Comparison of ENCODE assay signal across 27 cellular contexts in the genomic region with DNA sequence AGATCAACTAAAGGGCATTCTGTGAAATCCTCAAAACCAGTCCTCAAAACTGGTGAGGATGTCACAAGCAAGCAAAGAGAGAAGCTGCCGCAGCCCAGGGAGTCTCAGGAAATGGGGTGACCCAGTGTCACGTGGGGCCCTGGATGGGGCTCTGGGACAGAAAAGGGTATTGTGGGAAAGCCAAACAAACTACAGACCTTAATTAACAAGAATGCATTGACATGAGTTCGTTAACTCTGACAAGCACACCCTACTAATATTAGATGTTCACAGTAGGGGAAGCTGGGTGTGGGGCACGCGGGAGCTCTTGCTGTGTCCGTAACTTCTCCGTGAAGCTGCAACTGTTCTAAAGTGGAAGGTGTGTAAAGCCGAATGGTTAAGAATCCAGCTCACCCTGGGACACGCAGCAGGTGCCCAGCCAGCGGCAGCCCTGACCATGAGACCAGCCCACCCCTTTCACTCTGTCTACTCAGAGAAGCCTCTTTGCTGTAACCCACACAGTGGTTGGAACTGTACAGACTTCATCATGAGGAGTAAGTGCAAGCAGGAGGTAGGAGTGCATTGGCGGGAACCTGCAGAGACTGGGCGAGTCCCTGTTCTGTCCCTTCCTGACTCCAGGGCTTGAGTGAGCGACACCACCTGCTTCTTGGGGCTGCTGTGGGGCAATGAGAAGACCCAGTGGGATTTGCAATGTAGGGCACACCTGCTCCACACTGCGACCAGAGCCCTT. TPM values are rescaled to one million over a fixed set of nuclear protein-coding genes. Genes with fewer than 3 reads are reported as not detected.
DNase-seq lines count a peak whose midpoint lies in the region; ATAC-seq and TF ChIP-seq lines count a peak whose summit lies in the region.
"Had no signal": no experiment of that assay in that cellular context is flagged by ENCODE, and none has a peak within 500 bp of the region (broad histone marks: within the 10 kb centered on the region; RNA-seq: fewer than 3 reads in every experiment).

No MANE protein-coding gene starts in this region.

- in situ Hi-C loops in G401 (cut with HindIII; ENCODE audit: low sequenced_read_pairs) = no loop called here
- in situ Hi-C loops in SK-MEL-5 (cut with HindIII; ENCODE audit: low pct_unique_long_range_greater_than_20kb, low sequenced_read_pairs) = no loop called here

- H3K9me3 ChIP-seq in A673 (ENCODE audit: low read depth, low read length, poor library complexity, severe bottlenecking) = no peaks in the 10 kb centered on the region
- no peaks in the 10 kb centered on the region for H3K9me3 ChIP-seq in left lung
- H3K9me3 ChIP-seq in PC-9 (ENCODE audit: insufficient read depth, low read depth) = no peaks in the 10 kb centered on the region
- no peaks in the 10 kb centered on the region for H3K9me3 ChIP-seq in CD4-positive, alpha-beta T cell (ENCODE audit: control insufficient read depth, low read length)
- H3K9me3 ChIP-seq: HAP-1, ovary, thoracic aorta had no signal

- peaks cover 10% of the 10 kb centered on the region for H3K27me3 Mint-ChIP-seq in activated T-helper 17 cell treated with anti-CD3 and anti-CD28 coated beads, Interleukin-2, amount 50 U/mL, for 72 hours
- H3K27me3 Mint-ChIP-seq in CD4-positive, alpha-beta T cell = peaks cover 19% of the 10 kb centered on the region

- H3K4me1 ChIP-seq in A673 (ENCODE audit: insufficient read depth, low read length, poor library complexity, severe bottlenecking) (no peaks in the 10 kb centered on the region), left lung (peaks cover 5 to 21% of the 10 kb centered on the region in 2 donors), PC-9 (replicated peaks; ENCODE audit: insufficient read depth) (peaks cover 14% of the 10 kb centered on the region)
- H3K4me1 ChIP-seq: foreskin keratinocyte, HAP-1 had no signal

- POLR2A ChIA-PET in A673 (lab: Charles Lee; ENCODE audit: low non-redundant PET) = no interaction called here
- POLR2A ChIA-PET in PC-9 (lab: Charles Lee; ENCODE audit: unreplicated experiment) = interaction anchor here (0.6 kb wide), 1 partner anchor 121 kb away, joined by 4 read pairs; no protein-coding TSS in a partner anchor
- POLR2A ChIA-PET in CD4-positive, alpha-beta T cell (lab: Charles Lee) = no interaction called here

- H3K27ac ChIP-seq in A673 (ENCODE audit: low read depth, low read length, poor library complexity, severe bottlenecking) (no peak overlapping the region), left lung (no peak overlapping the region), PC-9 (no peak overlapping the region)
- no peak overlapping the region for H3K27ac ChIP-seq in CD4-positive, alpha-beta T cell (ENCODE audit: low read depth, low read length)
- H3K27ac ChIP-seq: epithelial cell of prostate, foreskin keratinocyte, ovary, thoracic aorta had no signal

- no peak for TF ChIP-seq CTCF in A673 (conservative IDR thresholded peaks at IDR 0.05; ENCODE audit: low read depth, low read length)
- no peak for TF ChIP-seq CTCF in left lung (IDR thresholded peaks at IDR 0.05)
- TF ChIP-seq CTCF in PC-9 (conservative IDR thresholded peaks at IDR 0.05) = no peak
- no peak for TF ChIP-seq CTCF in CD4-positive, alpha-beta T cell (IDR thresholded peaks at IDR 0.05)

- H3K9me3 Mint-ChIP-seq in activated T-helper 17 cell treated with anti-CD3 and anti-CD28 coated beads, Interleukin-2, amount 50 U/mL, for 72 hours = no peaks in the 10 kb centered on the region
- H3K9me3 Mint-ChIP-seq in CD4-positive, alpha-beta T cell = no peaks in the 10 kb centered on the region
- H3K9me3 Mint-ChIP-seq: activated CD8-positive, alpha-beta T cell treated with anti-CD3 and anti-CD28 coated beads for 36 hours; memory B cell; naive B cell; stimulated activated naive B cell treated with anti-CD40 and anti-IgM and Interleukin-4, amounts not matched to agents 10 μg/mL and 1 μg/mL and 100 μg/mL, for 72 hours had no signal

- intact Hi-C loops in A673 (cut with micrococcal nuclease; ENCODE audit: unreplicated experiment) = no loop called here
- intact Hi-C loops in left lung (cut with DNase I) = no loop called here
- intact Hi-C loops in PC-9 (cut with micrococcal nuclease; ENCODE audit: unreplicated experiment) = loop anchor here (5.0 kb wide), 3 partner anchors 122 to 377 kb away; no protein-coding TSS in a partner anchor
- intact Hi-C loops in CD4-positive, alpha-beta T cell (cut with DNase I, micrococcal nuclease) = no loop called here

- no peak overlapping the region for H3K4me3 Mint-ChIP-seq in activated T-helper 17 cell treated with anti-CD3 and anti-CD28 coated beads, Interleukin-2, amount 50 U/mL, for 72 hours
- H3K4me3 Mint-ChIP-seq in CD4-positive, alpha-beta T cell = no peak overlapping the region
- H3K4me3 Mint-ChIP-seq: activated CD8-positive, alpha-beta T cell treated with anti-CD3 and anti-CD28 coated beads for 36 hours; CD4-positive, CD25-positive, alpha-beta regulatory T cell; naive B cell; stimulated activated naive B cell treated with anti-CD40 and anti-IgM and Interleukin-4, amounts not matched to agents 10 μg/mL and 1 μg/mL and 100 μg/mL, for 72 hours had no signal

- BruUV-seq in A673 (replicated peaks; lab: Mats Ljungman, UMichigan) = no TSS peak
- no TSS peak for BruUV-seq in PC-9 (replicated peaks; lab: Mats Ljungman, UMichigan)

- no peaks in the 10 kb centered on the region for H3K9me2 ChIP-seq in PC-9 (ENCODE audit: insufficient read depth)

- H3F3A ChIP-seq in PC-9 (ENCODE audit: insufficient read depth, low read depth) = peaks cover 4% of the 10 kb centered on the region; the same call in 1 of the 2 replicates

- no peaks in the 10 kb centered on the region for H3K79me2 ChIP-seq in PC-9 (ENCODE audit: low read depth)

- H3K27me3 ChIP-seq in A673 (replicated peaks; ENCODE audit: insufficient read depth, low read depth, low read length, poor library complexity) = no peaks in the 10 kb centered on the region
- H3K27me3 ChIP-seq in left lung = no peaks in the 10 kb centered on the region
- peaks cover 15% of the 10 kb centered on the region for H3K27me3 ChIP-seq in PC-9 (ENCODE audit: insufficient read depth, low read depth)
- H3K27me3 ChIP-seq in CD4-positive, alpha-beta T cell (ENCODE audit: control insufficient read depth, insufficient read depth, low read length) = no peaks in the 10 kb centered on the region
- H3K27me3 ChIP-seq: ovary had no signal

- H3K4me2 ChIP-seq in PC-9 = no peak overlapping the region

- H4K20me1 ChIP-seq in PC-9 (ENCODE audit: insufficient read depth) = no peaks in the 10 kb centered on the region

- H3K4me1 Mint-ChIP-seq in activated T-helper 17 cell treated with anti-CD3 and anti-CD28 coated beads, Interleukin-2, amount 50 U/mL, for 72 hours = no peaks in the 10 kb centered on the region
- peaks cover 3% of the 10 kb centered on the region for H3K4me1 Mint-ChIP-seq in CD4-positive, alpha-beta T cell (ENCODE audit: low read depth)

- H3K36me3 ChIP-seq in A673 (ENCODE audit: insufficient read depth, low read length, poor library complexity, severe bottlenecking) = no peaks in the 10 kb centered on the region
- H3K36me3 ChIP-seq in left lung = no peaks in the 10 kb centered on the region
- no peaks in the 10 kb centered on the region for H3K36me3 ChIP-seq in PC-9 (ENCODE audit: low read depth)
- H3K36me3 ChIP-seq: HAP-1, ovary, thoracic aorta had no signal

- no peak overlapping the region for H2AFZ ChIP-seq in PC-9

- no peak for ATAC-seq in left lung
- no peak for ATAC-seq in activated T-helper 17 cell treated with anti-CD3 and anti-CD28 coated beads, Interleukin-2, amount 50 U/mL, for 72 hours (replicated peaks)
- ATAC-seq in CD4-positive, alpha-beta T cell (ENCODE audit: poor library complexity) = no peak
- ATAC-seq: activated CD8-positive, alpha-beta T cell treated with anti-CD3 and anti-CD28 coated beads for 36 hours; foreskin keratinocyte; Right ventricle myocardium inferior; sciatic nerve; stimulated activated naive B cell treated with anti-CD40 and anti-IgM and Interleukin-4, amounts not matched to agents 10 μg/mL and 1 μg/mL and 100 μg/mL, for 72 hours had no signal

- CTCF ChIA-PET in A673 (lab: Charles Lee) (no interaction called here), PC-9 (lab: Charles Lee) (no interaction called here)
- CTCF ChIA-PET in CD4-positive, alpha-beta T cell (lab: Charles Lee) = no interaction called here

- DNase-seq in A673 (ENCODE audit: low spot score) (peak; percentile 42), G401 (ENCODE audit: low spot score) (peak; percentile 10), SK-MEL-5 (ENCODE audit: low read depth, low spot score) (peak; percentile 56), left lung (peak; percentile 16 to 34), PC-9 (no peak)
- DNase-seq in stimulated activated naive CD4-positive, alpha-beta T cell treated with Interleukin-2 at 50 U/mL for 16 hours (lab: John Stamatoyannopoulos, UW) = no peak
- no peak for DNase-seq in CD4-positive, alpha-beta T cell
- DNase-seq: activated CD8-positive, alpha-beta T cell treated with anti-CD3 and anti-CD28 coated beads for 36 hours; activated naive CD4-positive, alpha-beta T cell treated with anti-CD3 and anti-CD28 coated beads, Interleukin-2, amount 50 U/mL, for 16 hours; anterior cingulate cortex; CD4-positive, CD25-positive, alpha-beta regulatory T cell; DMS53; foreskin keratinocyte; Kasumi-1; naive B cell; NCI-H524 treated with DMSO at 0.1 percent for 48 hours; stimulated activated naive B cell treated with anti-CD40 and anti-IgM and Interleukin-4, amounts not matched to agents 10 μg/mL and 1 μg/mL and 100 μg/mL, for 72 hours had no signal

- no peak overlapping the region for H3K27ac Mint-ChIP-seq in activated T-helper 17 cell treated with anti-CD3 and anti-CD28 coated beads, Interleukin-2, amount 50 U/mL, for 72 hours
- H3K27ac Mint-ChIP-seq in CD4-positive, alpha-beta T cell = no peak overlapping the region
- H3K27ac Mint-ChIP-seq: activated CD8-positive, alpha-beta T cell treated with anti-CD3 and anti-CD28 coated beads for 36 hours; memory B cell; naive B cell; stimulated activated naive B cell treated with anti-CD40 and anti-IgM and Interleukin-4, amounts not matched to agents 10 μg/mL and 1 μg/mL and 100 μg/mL, for 72 hours had no signal

- H3K36me3 Mint-ChIP-seq in activated T-helper 17 cell treated with anti-CD3 and anti-CD28 coated beads, Interleukin-2, amount 50 U/mL, for 72 hours (ENCODE audit: low read depth) = no peaks in the 10 kb centered on the region
- H3K36me3 Mint-ChIP-seq in CD4-positive, alpha-beta T cell (ENCODE audit: low read depth) = no peaks in the 10 kb centered on the region
- H3K36me3 Mint-ChIP-seq: CD4-positive, CD25-positive, alpha-beta regulatory T cell; memory B cell; naive B cell; stimulated activated naive B cell treated with anti-CD40 and anti-IgM and Interleukin-4, amounts not matched to agents 10 μg/mL and 1 μg/mL and 100 μg/mL, for 72 hours had no signal

- H3K4me3 ChIP-seq in A673 (ENCODE audit: low read depth, low read length, poor library complexity, severe bottlenecking) (no peak overlapping the region), left lung (no peak overlapping the region), PC-9 (no peak overlapping the region)
- H3K4me3 ChIP-seq: HAP-1, ovary, thoracic aorta had no signal

RNA-seq across cellular contexts. Expression of gene LINC01488, which starts 17.9 kb away (rescaled TPM):
- total RNA-seq in A673 (2021) (not detected in 2 replicates), left lung (not detected), PC-9 (2021) (not detected in 2 replicates)
- total RNA-seq in G401 (2014; rRNA removed; shearing (Covaris generic)) = not detected in 2 replicates
- 3.6 and 4.4 TPM in 2 replicates for total RNA-seq in SK-MEL-5 (2014; rRNA removed; shearing (Covaris generic))
- 1.8 and 2.8 TPM in 2 replicates for polyA plus RNA-seq in SK-MEL-5 (2015; cell fraction: cytosol; rRNA removed)
- polyA plus RNA-seq in SK-MEL-5 (2015; cell fraction: nucleus; rRNA removed) = 99.2 and 105 TPM in 2 replicates
- not detected for total RNA-seq in activated T-helper 17 cell treated with anti-CD3 and anti-CD28 coated beads, Interleukin-2, amount 50 U/mL, for 72 hours
- total RNA-seq in CD4-positive, alpha-beta T cell = not detected
- total RNA-seq: activated CD8-positive, alpha-beta T cell treated with anti-CD3 and anti-CD28 coated beads for 36 hours; CD4-positive, CD25-positive, alpha-beta regulatory T cell; foreskin keratinocyte; ovary; sciatic nerve; T-helper 1 cell treated with Interleukin-12 subunit alpha and Interleukin-12 subunit beta and Interleukin-4 antibody, amounts not matched to agents 30 ng/mL and 1 ng/mL, for 36 hours; thoracic aorta had no signal
- polyA plus RNA-seq: CD4-positive, CD25-positive, alpha-beta regulatory T cell; foreskin keratinocyte; keratinocyte; ovary had no signal

Comparison
In these comparisons a context has a peak if more than half of its experiments do, and no peak if none do; other contexts are left out.
1. DNase-seq: peak in A673 (single experiment), G401 (single experiment), SK-MEL-5 (single experiment) and left lung (2 of 2); none in stimulated activated naive CD4-positive, alpha-beta T cell treated with Interleukin-2 at 50 U/mL for 16 hours (single experiment), PC-9 (0 of 2) and CD4-positive, alpha-beta T cell (0 of 10).